ENCODE assay signal across 8 cellular contexts in the genomic region with DNA sequence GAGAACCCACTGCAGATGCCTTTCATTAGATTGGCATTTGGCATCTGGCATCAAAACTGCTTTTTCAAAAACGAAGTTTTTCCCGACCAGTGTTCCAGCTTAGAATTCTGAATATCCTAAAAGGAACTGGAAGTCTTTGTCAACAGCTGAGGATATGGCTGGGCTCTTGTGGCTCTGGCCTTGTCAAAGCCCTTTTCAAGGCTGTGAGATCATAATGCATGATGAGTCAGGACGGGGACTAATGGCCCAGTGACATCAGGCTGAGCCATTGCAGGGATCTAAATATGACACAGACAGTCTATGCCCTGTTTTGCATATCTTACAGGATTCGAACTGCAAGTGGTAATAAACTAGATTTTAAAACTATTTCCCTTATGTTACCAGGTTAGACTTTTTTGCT.
A peak's percentile ranks its signal among the peaks of the same experiment; 100 is the strongest.
DNase-seq lines count a peak whose midpoint lies in the region; ATAC-seq and TF ChIP-seq lines count a peak whose summit lies in the region.

No MANE protein-coding gene starts in this region.

- H3K27ac Mint-ChIP-seq in effector memory CD8-positive, alpha-beta T cell, result no peak overlapping the region

- H3K9me3 ChIP-seq in right cardiac atrium (ENCODE audit: control insufficient read depth, low read length), result no peaks in the 10 kb centered on the region
- no peaks in the 10 kb centered on the region for H3K9me3 ChIP-seq in SJCRH30 (replicated peaks)
- H3K9me3 ChIP-seq in hepatocyte (ENCODE audit: low read depth), result no peaks in the 10 kb centered on the region
- H3K9me3 ChIP-seq in thoracic aorta, result no peaks in the 10 kb centered on the region

- no peak for DNase-seq in right cardiac atrium
- DNase-seq in Right ventricle myocardium superior, result no peak
- DNase-seq in SJCRH30, result peak; percentile 11 to 29
- peak; percentile 64 for DNase-seq in hepatocyte (ENCODE audit: low spot score)
- no peak for DNase-seq in thoracic aorta (ENCODE audit: low spot score)
- no peak for DNase-seq in NCI-H2227 treated with DMSO at 0.1 percent for 48 hours (lab: John Stamatoyannopoulos, UW)
- no peak for DNase-seq in DMS79 treated with DMSO at 0.1 percent for 48 hours (lab: John Stamatoyannopoulos, UW)
- no peak for DNase-seq in effector memory CD8-positive, alpha-beta T cell

- H3K9me3 Mint-ChIP-seq in effector memory CD8-positive, alpha-beta T cell, result no peaks in the 10 kb centered on the region

- peak; percentile 59 to 62 for ATAC-seq in right cardiac atrium
- no peak for ATAC-seq in Right ventricle myocardium superior (ENCODE audit: poor library complexity)
- peak; percentile 93 for ATAC-seq in thoracic aorta (ENCODE audit: insufficient number of reproducible peaks, low FRiP score, low read depth)
- ATAC-seq in effector memory CD8-positive, alpha-beta T cell (replicated peaks), result no peak

- no peaks in the 10 kb centered on the region for H3K79me2 ChIP-seq in hepatocyte

- no peaks in the 10 kb centered on the region for H3K4me1 Mint-ChIP-seq in effector memory CD8-positive, alpha-beta T cell (ENCODE audit: low read depth in 2 of 2)

- H3K4me3 ChIP-seq in right cardiac atrium (ENCODE audit: low read length) (no peak overlapping the region), SJCRH30 (no peak overlapping the region), hepatocyte (no peak overlapping the region), thoracic aorta (no peak overlapping the region)

- intact Hi-C loops in right cardiac atrium (cut with DNase I), result no loop called here
- intact Hi-C loops in Right ventricle myocardium superior (cut with DNase I), result no loop called here

- H2AFZ ChIP-seq in hepatocyte, result no peak overlapping the region

- WGBS in right cardiac atrium, result 63% methylated on average over 4 of the region's 4 CpGs
- WGBS in hepatocyte (ENCODE audit: low lambda C conversion rate, missing lambda C conversion rate), result 72% methylated on average over 4 of the region's 4 CpGs

- no peaks in the 10 kb centered on the region for H3K36me3 Mint-ChIP-seq in effector memory CD8-positive, alpha-beta T cell (ENCODE audit: insufficient read depth)

- no peaks in the 10 kb centered on the region for H3K4me1 ChIP-seq in right cardiac atrium (ENCODE audit: control insufficient read depth, insufficient read depth, low read length)
- no peaks in the 10 kb centered on the region for H3K4me1 ChIP-seq in SJCRH30
- no peaks in the 10 kb centered on the region for H3K4me1 ChIP-seq in hepatocyte (ENCODE audit: insufficient read depth)
- H3K4me1 ChIP-seq in thoracic aorta (ENCODE audit: control insufficient read depth in 1 of 2, low read depth in 2 of 2), result peaks cover 0 to 9% of the 10 kb centered on the region in 2 donors

- no peak overlapping the region for H3K27ac ChIP-seq in right cardiac atrium (ENCODE audit: low read length)
- no peak overlapping the region for H3K27ac ChIP-seq in SJCRH30
- H3K27ac ChIP-seq in hepatocyte, result peak overlapping the region; percentile 61
- peak overlapping the region; percentile 32 to 48 for H3K27ac ChIP-seq in thoracic aorta

- no peaks in the 10 kb centered on the region for H3K36me3 ChIP-seq in SJCRH30
- H3K36me3 ChIP-seq in hepatocyte (replicated peaks; ENCODE audit: insufficient read depth, low read depth), result no peaks in the 10 kb centered on the region
- H3K36me3 ChIP-seq in thoracic aorta, result no peaks in the 10 kb centered on the region

- H3K4me3 Mint-ChIP-seq in effector memory CD8-positive, alpha-beta T cell, result no peak overlapping the region

- no peaks in the 10 kb centered on the region for H3K27me3 ChIP-seq in right cardiac atrium (ENCODE audit: control insufficient read depth, insufficient read depth)
- H3K27me3 ChIP-seq in SJCRH30, result 0 out of 2 replicates have a peak, but pooled peaks cover 3% of the 10 kb centered on the region
- no peaks in the 10 kb centered on the region for H3K27me3 ChIP-seq in hepatocyte
- no peaks in the 10 kb centered on the region for H3K27me3 ChIP-seq in thoracic aorta (replicated peaks; ENCODE audit: insufficient read depth)

- H3K4me2 ChIP-seq in hepatocyte, result no peak overlapping the region

- no peaks in the 10 kb centered on the region for H3K9me2 ChIP-seq in hepatocyte (replicated peaks; ENCODE audit: insufficient read depth)

- H4K20me1 ChIP-seq in hepatocyte (ENCODE audit: insufficient read depth, poor library complexity, severe bottlenecking), result no peaks in the 10 kb centered on the region

- TF ChIP-seq CTCF in hepatocyte (IDR thresholded peaks at IDR 0.05; ENCODE audit: poor library complexity), result no peak
- TF ChIP-seq CTCF in thoracic aorta (IDR thresholded peaks at IDR 0.05), result no peak

- H3K27me3 Mint-ChIP-seq in effector memory CD8-positive, alpha-beta T cell, result no peaks in the 10 kb centered on the region

Comparison
In these comparisons a context has a peak if more than half of its experiments do, and no peak if none do; other contexts are left out.
1. ATAC-seq: peak in right cardiac atrium (2 of 2) and thoracic aorta (single experiment); none in Right ventricle myocardium superior (single experiment) and effector memory CD8-positive, alpha-beta T cell (single experiment).
2. DNase-seq: peak in SJCRH30 (2 of 2) and hepatocyte (single experiment); none in right cardiac atrium (0 of 3), Right ventricle myocardium superior (single experiment), thoracic aorta (single experiment), NCI-H2227 treated with DMSO at 0.1 percent for 48 hours (single experiment), DMS79 treated with DMSO at 0.1 percent for 48 hours (single experiment) and effector memory CD8-positive, alpha-beta T cell (0 of 3).
3. H3K27ac ChIP-seq: peak in hepatocyte (single experiment) and thoracic aorta (2 of 2); none in right cardiac atrium (single experiment) and SJCRH30 (single experiment).